20 cellular contexts compared by ENCODE assay signal in the genomic region with DNA sequence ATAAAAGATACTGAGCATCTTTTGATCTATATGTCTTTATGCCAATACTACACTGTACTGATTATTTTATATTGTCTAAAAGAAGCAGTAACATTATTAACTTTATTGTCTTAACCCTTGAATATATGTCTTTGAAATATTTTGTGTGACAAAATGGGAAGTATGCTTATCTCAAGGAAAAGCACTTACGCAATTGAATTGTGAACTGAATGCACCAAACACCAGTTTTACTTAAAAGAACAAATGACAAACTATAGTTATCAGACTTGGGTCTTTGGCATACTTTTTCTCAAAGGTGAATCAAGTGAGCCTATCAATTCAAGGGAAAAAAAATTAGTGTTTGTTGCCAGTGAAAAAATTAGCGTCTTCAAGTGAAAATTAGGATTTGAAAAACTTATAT.
"Had no signal": no experiment of that assay in that cellular context is flagged by ENCODE, and none has a peak within 500 bp of the region (broad histone marks: within the 10 kb centered on the region; RNA-seq: fewer than 3 reads in every experiment).

No MANE protein-coding gene starts in this region.

- H3K4me3 Mint-ChIP-seq: activated CD4-positive, alpha-beta T cell treated with anti-CD3 and anti-CD28 coated beads, Interleukin-2, amount 10 ng/mL, durations not matched to agents 7 days and 5 days; activated CD8-positive, alpha-beta T cell treated with anti-CD3 and anti-CD28 coated beads, Interleukin-2, amount 10 ng/mL, durations not matched to agents 7 days and 5 days; activated naive CD4-positive, alpha-beta T cell treated with anti-CD3 and anti-CD28 coated beads for 36 hours; activated T-cell treated with anti-CD3 and anti-CD28 coated beads, Interleukin-2, amount 50 U/mL, for 4 hours; brain; nephron; stimulated activated effector memory CD8-positive, alpha-beta T cell treated with anti-CD3 and anti-CD28 coated beads, Interleukin-12 subunit alpha, Interleukin-12 subunit beta, amount 100 ng/mL, for 72 hours had no signal

- H3K9me3 ChIP-seq: gastrocnemius medialis, left lung, sigmoid colon, thoracic aorta, upper lobe of left lung had no signal

- ATAC-seq: activated CD8-positive, alpha-beta T cell treated with anti-CD3 and anti-CD28 coated beads, Interleukin-2, amount 10 ng/mL, durations not matched to agents 7 days and 5 days; activated T-cell treated with anti-CD3 and anti-CD28 coated beads, Interleukin-2, amount 50 U/mL, for 4 hours; gastrocnemius medialis; left lung; stimulated activated effector memory CD8-positive, alpha-beta T cell treated with anti-CD3 and anti-CD28 coated beads, Interleukin-12 subunit alpha, Interleukin-12 subunit beta, amount 100 ng/mL, for 72 hours had no signal

- H3K27ac ChIP-seq: dorsolateral prefrontal cortex, gastrocnemius medialis, left lung, sigmoid colon, thoracic aorta, upper lobe of left lung had no signal

- H3K27me3 ChIP-seq: dorsolateral prefrontal cortex, gastrocnemius medialis, sigmoid colon, upper lobe of left lung had no signal

- H3K36me3 ChIP-seq: gastrocnemius medialis, left lung, sigmoid colon, thoracic aorta, upper lobe of left lung had no signal

- H3K4me1 Mint-ChIP-seq: activated CD4-positive, alpha-beta T cell treated with anti-CD3 and anti-CD28 coated beads, Interleukin-2, amount 10 ng/mL, durations not matched to agents 7 days and 5 days had no signal

- H3K9me3 Mint-ChIP-seq: activated CD4-positive, alpha-beta T cell treated with anti-CD3 and anti-CD28 coated beads, Interleukin-2, amount 10 ng/mL, durations not matched to agents 7 days and 5 days; activated naive CD4-positive, alpha-beta T cell treated with anti-CD3 and anti-CD28 coated beads for 36 hours; activated T-cell treated with anti-CD3 and anti-CD28 coated beads, Interleukin-2, amount 50 U/mL, for 4 hours; nephron; stimulated activated effector memory CD8-positive, alpha-beta T cell treated with anti-CD3 and anti-CD28 coated beads, Interleukin-12 subunit alpha, Interleukin-12 subunit beta, amount 100 ng/mL, for 72 hours had no signal

- H3K4me3 ChIP-seq: dorsolateral prefrontal cortex, gastrocnemius medialis, left lung, sigmoid colon, thoracic aorta, upper lobe of left lung had no signal

- H3K36me3 Mint-ChIP-seq: brain; stimulated activated effector memory CD8-positive, alpha-beta T cell treated with anti-CD3 and anti-CD28 coated beads, Interleukin-12 subunit alpha, Interleukin-12 subunit beta, amount 100 ng/mL, for 72 hours had no signal

- DNase-seq: activated CD4-positive, alpha-beta T cell treated with anti-CD3 and anti-CD28 coated beads, Interleukin-2, amount 10 ng/mL, durations not matched to agents 7 days and 5 days; activated CD4-positive, CD25-positive, alpha-beta regulatory T cell; activated CD8-positive, alpha-beta memory T cell treated with anti-CD3 and anti-CD28 coated beads, Interleukin-2, amount 50 U/mL, for 4 hours; activated CD8-positive, alpha-beta T cell treated with anti-CD3 and anti-CD28 coated beads, Interleukin-2, amount 10 ng/mL, durations not matched to agents 7 days and 5 days; activated naive CD4-positive, alpha-beta T cell treated with anti-CD3 and anti-CD28 coated beads for 36 hours; activated T-cell treated with anti-CD3 and anti-CD28 coated beads, Interleukin-2, amount 50 U/mL, for 4 hours; anterior cingulate cortex; central memory CD4-positive, alpha-beta T cell; dorsolateral prefrontal cortex; gastrocnemius medialis; head of caudate nucleus; left lung; midbrain; sigmoid colon; stimulated activated CD4-positive, alpha-beta T cell treated with anti-CD3 and anti-CD28 coated beads, Interleukin-4, amount 100 ng/mL, for 24 hours; upper lobe of left lung had no signal

- H3K27ac Mint-ChIP-seq: activated CD4-positive, alpha-beta T cell treated with anti-CD3 and anti-CD28 coated beads, Interleukin-2, amount 10 ng/mL, durations not matched to agents 7 days and 5 days; activated CD8-positive, alpha-beta T cell treated with anti-CD3 and anti-CD28 coated beads, Interleukin-2, amount 10 ng/mL, durations not matched to agents 7 days and 5 days; activated naive CD4-positive, alpha-beta T cell treated with anti-CD3 and anti-CD28 coated beads for 36 hours; brain; nephron; stimulated activated effector memory CD8-positive, alpha-beta T cell treated with anti-CD3 and anti-CD28 coated beads, Interleukin-12 subunit alpha, Interleukin-12 subunit beta, amount 100 ng/mL, for 72 hours had no signal

- H3K27me3 Mint-ChIP-seq: brain had no signal
